ENCODE assay signal across 26 cellular contexts in the genomic region with DNA sequence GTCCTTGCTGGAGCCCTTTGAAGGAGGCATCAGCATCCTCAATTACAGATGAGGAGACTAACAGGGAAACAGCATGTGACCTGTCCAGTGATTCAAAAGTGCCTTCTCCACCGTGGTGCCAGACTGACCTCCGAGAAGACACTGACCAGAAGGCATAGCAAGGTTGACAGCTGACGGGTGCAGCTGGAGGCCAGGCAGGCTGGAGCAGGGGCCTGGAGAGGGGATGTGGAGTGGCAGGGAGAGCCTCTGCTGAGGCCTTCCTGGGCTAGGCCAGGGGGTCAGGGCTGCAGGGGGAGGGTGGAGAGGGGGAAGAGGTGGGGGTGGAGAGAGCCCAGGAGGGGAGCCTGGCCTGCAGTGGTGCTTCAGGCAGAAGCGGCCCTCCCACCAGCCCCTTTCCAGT.
"Had no signal": no experiment of that assay in that cellular context is flagged by ENCODE, and none has a peak within 500 bp of the region (broad histone marks: within the 10 kb centered on the region; RNA-seq: fewer than 3 reads in every experiment).

No MANE protein-coding gene starts in this region.

- H3K9me3 ChIP-seq: breast epithelium, gastroesophageal sphincter, left lung, psoas muscle, right lobe of liver, thyroid gland had no signal

- ATAC-seq: activated CD8-positive, alpha-beta memory T cell treated with anti-CD3 and anti-CD28 coated beads, Interleukin-2, amount 10 ng/mL, durations not matched to agents 7 days and 5 days; activated CD8-positive, alpha-beta T cell treated with anti-CD3 and anti-CD28 coated beads, Interleukin-2, amount 10 ng/mL, durations not matched to agents 7 days and 5 days; activated naive CD4-positive, alpha-beta T cell treated with anti-CD3 and anti-CD28 coated beads, Interleukin-2, amount 50 U/mL, for 72 hours; gastroesophageal sphincter; left lung; psoas muscle; stimulated activated effector memory CD8-positive, alpha-beta T cell treated with anti-CD3 and anti-CD28 coated beads, Interleukin-12 subunit alpha, Interleukin-12 subunit beta, amount 100 ng/mL, for 72 hours; stimulated activated naive CD8-positive, alpha-beta T cell treated with anti-CD3 and anti-CD28 coated beads, Interleukin-15, amount 100 ng/mL, for 72 hours; WTC11 had no signal

- H3K27ac Mint-ChIP-seq: activated CD8-positive, alpha-beta memory T cell treated with anti-CD3 and anti-CD28 coated beads, Interleukin-2, amount 10 ng/mL, durations not matched to agents 7 days and 5 days; activated CD8-positive, alpha-beta T cell treated with anti-CD3 and anti-CD28 coated beads, Interleukin-2, amount 10 ng/mL, durations not matched to agents 7 days and 5 days; activated naive CD4-positive, alpha-beta T cell treated with anti-CD3 and anti-CD28 coated beads, Interleukin-2, amount 50 U/mL, for 72 hours; activated T-helper 2 cell treated with anti-CD3 and anti-CD28 coated beads, Interferon-gamma antibody, Interleukin-2, Interleukin-4, amounts not matched to agents 10 μg/mL and 5 μg/mL and 100 μg/mL, durations not matched to agents 14 hours and 24 hours and 36 hours; stimulated activated effector memory CD8-positive, alpha-beta T cell treated with anti-CD3 and anti-CD28 coated beads, Interleukin-12 subunit alpha, Interleukin-12 subunit beta, amount 100 ng/mL, for 72 hours; stimulated activated naive CD8-positive, alpha-beta T cell treated with anti-CD3 and anti-CD28 coated beads, Interleukin-15, amount 100 ng/mL, for 72 hours; WTC11 had no signal

- H3K9me3 Mint-ChIP-seq: activated naive CD4-positive, alpha-beta T cell treated with anti-CD3 and anti-CD28 coated beads, Interleukin-2, amount 50 U/mL, for 72 hours; activated T-helper 2 cell treated with anti-CD3 and anti-CD28 coated beads, Interferon-gamma antibody, Interleukin-2, Interleukin-4, amounts not matched to agents 10 μg/mL and 5 μg/mL and 100 μg/mL, durations not matched to agents 14 hours and 24 hours and 36 hours; stimulated activated effector memory CD8-positive, alpha-beta T cell treated with anti-CD3 and anti-CD28 coated beads, Interleukin-12 subunit alpha, Interleukin-12 subunit beta, amount 100 ng/mL, for 72 hours; stimulated activated naive CD8-positive, alpha-beta T cell treated with anti-CD3 and anti-CD28 coated beads, Interleukin-15, amount 100 ng/mL, for 72 hours; WTC11 had no signal

- H3K36me3 ChIP-seq: breast epithelium, gastroesophageal sphincter, left lung, right lobe of liver, thyroid gland had no signal

- H3K4me1 Mint-ChIP-seq: activated CD8-positive, alpha-beta memory T cell treated with anti-CD3 and anti-CD28 coated beads, Interleukin-2, amount 10 ng/mL, durations not matched to agents 7 days and 5 days; naive B cell; stimulated activated effector memory CD8-positive, alpha-beta T cell treated with anti-CD3 and anti-CD28 coated beads, Interleukin-12 subunit alpha, Interleukin-12 subunit beta, amount 100 ng/mL, for 72 hours; stimulated activated naive CD8-positive, alpha-beta T cell treated with anti-CD3 and anti-CD28 coated beads, Interleukin-15, amount 100 ng/mL, for 72 hours had no signal

- H3K27me3 ChIP-seq: breast epithelium, right lobe of liver, thyroid gland had no signal

- H3K4me3 ChIP-seq: breast epithelium, gastroesophageal sphincter, left lung, psoas muscle, right lobe of liver, thyroid gland had no signal

- DNase-seq: activated CD4-positive, alpha-beta T cell treated with anti-CD3 and anti-CD28 coated beads for 1 hour; activated CD4-positive, alpha-beta T cell treated with anti-CD3 and anti-CD28 coated beads, Interleukin-2, amount 50 U/mL, for 1 hour; activated CD8-positive, alpha-beta memory T cell treated with anti-CD3 and anti-CD28 coated beads, Interleukin-2, amount 10 ng/mL, durations not matched to agents 7 days and 5 days; activated CD8-positive, alpha-beta T cell treated with anti-CD3 and anti-CD28 coated beads, Interleukin-2, amount 10 ng/mL, durations not matched to agents 7 days and 5 days; activated T-cell treated with anti-CD3 and anti-CD28 coated beads, Interleukin-2, amount 50 U/mL, for 48 hours; dermis blood vessel endothelial cell; effector CD8-positive, alpha-beta T cell; left lung; naive B cell; nucleus accumbens; psoas muscle; right lobe of liver; stimulated activated CD4-positive, alpha-beta T cell treated with anti-CD3 and anti-CD28 coated beads, Interleukin-12 subunit alpha, Interleukin-12 subunit beta, amount 100 ng/mL, for 4 hours; stimulated activated CD4-positive, alpha-beta T cell treated with anti-CD3 and anti-CD28 coated beads, Interleukin-4, amount 100 ng/mL, for 24 hours; stimulated activated naive CD8-positive, alpha-beta T cell treated with anti-CD3 and anti-CD28 coated beads, Interleukin-15, amount 100 ng/mL, for 72 hours; substantia nigra; T-helper 2 cell; thyroid gland had no signal

- H3K27ac ChIP-seq: breast epithelium, epithelial cell of prostate, gastroesophageal sphincter, left lung, parathyroid adenoma, psoas muscle, right lobe of liver, thyroid gland had no signal

- H3K4me3 Mint-ChIP-seq: activated CD8-positive, alpha-beta memory T cell treated with anti-CD3 and anti-CD28 coated beads, Interleukin-2, amount 10 ng/mL, durations not matched to agents 7 days and 5 days; activated CD8-positive, alpha-beta T cell treated with anti-CD3 and anti-CD28 coated beads, Interleukin-2, amount 10 ng/mL, durations not matched to agents 7 days and 5 days; naive B cell; stimulated activated effector memory CD8-positive, alpha-beta T cell treated with anti-CD3 and anti-CD28 coated beads, Interleukin-12 subunit alpha, Interleukin-12 subunit beta, amount 100 ng/mL, for 72 hours; stimulated activated naive CD8-positive, alpha-beta T cell treated with anti-CD3 and anti-CD28 coated beads, Interleukin-15, amount 100 ng/mL, for 72 hours; WTC11 had no signal

- H3K36me3 Mint-ChIP-seq: activated CD8-positive, alpha-beta memory T cell treated with anti-CD3 and anti-CD28 coated beads, Interleukin-2, amount 10 ng/mL, durations not matched to agents 7 days and 5 days; activated naive CD4-positive, alpha-beta T cell treated with anti-CD3 and anti-CD28 coated beads, Interleukin-2, amount 50 U/mL, for 72 hours; naive B cell; stimulated activated effector memory CD8-positive, alpha-beta T cell treated with anti-CD3 and anti-CD28 coated beads, Interleukin-12 subunit alpha, Interleukin-12 subunit beta, amount 100 ng/mL, for 72 hours; WTC11 had no signal

- H3K4me1 ChIP-seq: left lung, parathyroid adenoma, psoas muscle, right lobe of liver, thyroid gland had no signal
